In genomic region chr19:18856385-18857126, GRCh38 we compare ENCODE assay signal across 9 cellular contexts. TPM values are rescaled to one million over a fixed set of nuclear protein-coding genes. Genes with fewer than 3 reads are reported as not detected.
DNase-seq lines count a peak whose midpoint lies in the region; ATAC-seq and TF ChIP-seq lines count a peak whose summit lies in the region.
"Had no signal": no experiment of that assay in that cellular context is flagged by ENCODE, and none has a peak within 500 bp of the region (broad histone marks: within the 10 kb centered on the region; RNA-seq: fewer than 3 reads in every experiment).

No MANE protein-coding gene starts in this region.

- H3K36me3 ChIP-seq in testis (ENCODE audit: low read depth, missing control alignments), result no peaks in the 10 kb centered on the region

- 0 out of 2 replicates have a peak, but pooled peaks have one; percentile 20 for TF ChIP-seq CTCF in WI38 (IDR thresholded peaks at IDR 0.05; ENCODE audit: low read depth, low read length)
- peak; percentile 47 to 66 (median 66) for TF ChIP-seq CTCF in testis (IDR thresholded peaks at IDR 0.05)

- no peak for TF ChIP-seq POLR2A in testis (IDR thresholded peaks at IDR 0.05)

- DNase-seq in NCI-H2196 (lab: John Stamatoyannopoulos, UW; ENCODE audit: unreplicated experiment) (peak; percentile 41), NCI-H2196 treated with DMSO at 0.1 percent for 48 hours (lab: John Stamatoyannopoulos, UW; ENCODE audit: unreplicated experiment) (no peak), hypothalamus (lab: John Stamatoyannopoulos, UW) (peak in 38 of 51 donors; percentile 7 to 81 (median 48)), testis (peak; percentile 90), NCI-H526 treated with DMSO at 0.1 percent for 48 hours (lab: John Stamatoyannopoulos, UW) (no peak)

- H3K4me3 ChIP-seq in WI38 (ENCODE audit: low read depth, low read length), result no peak overlapping the region
- no peak overlapping the region for H3K4me3 ChIP-seq in testis
- H3K4me3 ChIP-seq: BLaER1 had no signal

- intact Hi-C loops in testis (cut with DNase I; ENCODE audit: low total_unique reads), result no loop called here

- whole genome bisulfite sequencing in testis, 2 donors, result 75 to 80% methylated on average over 14 to 22 of the region's 22 CpGs

- H3K27ac ChIP-seq in testis, result peak overlapping the region; percentile 4 to 73
- H3K27ac ChIP-seq: BLaER1 had no signal

- H3K9me3 ChIP-seq in testis, result no peaks in the 10 kb centered on the region
- H3K9me3 ChIP-seq: BLaER1 had no signal

- H3K4me1 ChIP-seq in testis, result peaks cover 7% of the 10 kb centered on the region

- ATAC-seq in GM19351 (IDR thresholded peaks at IDR 0.05; ENCODE audit: unreplicated experiment) (no peak), GM18867 (IDR thresholded peaks at IDR 0.05; ENCODE audit: unreplicated experiment) (no peak)

- no peaks in the 10 kb centered on the region for H3K27me3 ChIP-seq in testis
- H3K27me3 ChIP-seq: BLaER1 had no signal

RNA-seq across cellular contexts. Expression of gene UPF1, which starts 24.8 kb away (rescaled TPM):
- total RNA-seq in testis, result 100 to 1,000 TPM; 176 to 188 TPM
- 99.0 TPM for polyA plus RNA-seq in testis (ENCODE audit: insufficient read depth, low read depth, low replicate concordance)

RNA-seq across cellular contexts. Expression of gene CERS1, which starts 39.4 kb away (rescaled TPM):
- 10 to 100 TPM; 64.5 to 73.2 TPM for total RNA-seq in testis
- polyA plus RNA-seq in testis (ENCODE audit: insufficient read depth, low read depth, low replicate concordance), result 43.0 TPM

Comparison
In these comparisons a context has a peak if more than half of its experiments do, and no peak if none do; other contexts are left out.
1. DNase-seq: peak in NCI-H2196 (single experiment), hypothalamus (38 of 51) and testis (single experiment); none in NCI-H2196 treated with DMSO at 0.1 percent for 48 hours (single experiment) and NCI-H526 treated with DMSO at 0.1 percent for 48 hours (single experiment).